In genomic region chr20:1119524-1119923, GRCh38 we compare ENCODE assay signal across 9 cellular contexts. TPM values are rescaled to one million over a fixed set of nuclear protein-coding genes. Genes with fewer than 3 reads are reported as not detected.
A peak's percentile ranks its signal among the peaks of the same experiment; 100 is the strongest.
DNase-seq lines count a peak whose midpoint lies in the region; ATAC-seq and TF ChIP-seq lines count a peak whose summit lies in the region.
"Had no signal": no experiment of that assay in that cellular context is flagged by ENCODE, and none has a peak within 500 bp of the region (broad histone marks: within the 10 kb centered on the region; RNA-seq: fewer than 3 reads in every experiment).

No MANE protein-coding gene starts in this region.

- no peaks in the 10 kb centered on the region for H3K27me3 Mint-ChIP-seq in effector memory CD8-positive, alpha-beta T cell

- H3K36me3 ChIP-seq in BE2C (no peaks in the 10 kb centered on the region), MM.1S (replicated peaks; ENCODE audit: insufficient read depth, low read length) (no peaks in the 10 kb centered on the region), neural cell (ENCODE audit: insufficient read depth, low read length) (no peaks in the 10 kb centered on the region)

- H3F3A ChIP-seq in MM.1S (ENCODE audit: insufficient read depth, low read length): no peaks in the 10 kb centered on the region
- H3F3A ChIP-seq in neural cell (ENCODE audit: insufficient read depth, low read length, poor library complexity, severe bottlenecking): no peaks in the 10 kb centered on the region

- H3K4me3 Mint-ChIP-seq in effector memory CD8-positive, alpha-beta T cell: peak overlapping the region; percentile 85 to 98

- ATAC-seq in effector memory CD8-positive, alpha-beta T cell (replicated peaks): no peak
- ATAC-seq in GM19452 (IDR thresholded peaks at IDR 0.05; ENCODE audit: unreplicated experiment): no peak

- peaks cover 47 to 66% of the 10 kb centered on the region in 2 donors for H3K4me1 Mint-ChIP-seq in effector memory CD8-positive, alpha-beta T cell (ENCODE audit: low read depth in 2 of 2)

- H3K36me3 Mint-ChIP-seq in effector memory CD8-positive, alpha-beta T cell (ENCODE audit: insufficient read depth): peaks cover 30% of the 10 kb centered on the region

- H3K4me3 ChIP-seq in BE2C (ENCODE audit: low read depth, low read length): peak overlapping the region; percentile 87
- peak overlapping the region; percentile 85 for H3K4me3 ChIP-seq in MM.1S (ENCODE audit: low read length)
- peak overlapping the region; percentile 100 for H3K4me3 ChIP-seq in neural cell (ENCODE audit: low read length)

- H2AFZ ChIP-seq in MM.1S (ENCODE audit: low read length) (no peak overlapping the region), neural cell (ENCODE audit: low read depth, low read length) (no peak overlapping the region)

- DNase-seq in BE2C (no peak), MM.1S (no peak), OCI-M2 (lab: John Stamatoyannopoulos, UW; ENCODE audit: unreplicated experiment) (no peak), GM10248 (ENCODE audit: extremely low spot score) (no peak), NCI-H1694 treated with DMSO at 0.1 percent for 48 hours (lab: John Stamatoyannopoulos, UW) (no peak)
- no peak for DNase-seq in effector memory CD8-positive, alpha-beta T cell
- DNase-seq: NCI-H1048 had no signal

- H3K27ac ChIP-seq in MM.1S (ENCODE audit: low read length) (no peak overlapping the region), neural cell (ENCODE audit: low read length) (no peak overlapping the region)

- H4K20me1 ChIP-seq in MM.1S (ENCODE audit: insufficient read depth, low read length): no peaks in the 10 kb centered on the region
- no peaks in the 10 kb centered on the region for H4K20me1 ChIP-seq in neural cell (ENCODE audit: insufficient read depth)

- H3K79me2 ChIP-seq in MM.1S (ENCODE audit: low read length) (peaks cover 61% of the 10 kb centered on the region), neural cell (replicated peaks; ENCODE audit: insufficient read depth, low read length) (peaks cover 55% of the 10 kb centered on the region)

- H3K4me1 ChIP-seq in BE2C (no peaks in the 10 kb centered on the region), MM.1S (ENCODE audit: low read length) (peaks cover 31% of the 10 kb centered on the region)

- POLR2A ChIA-PET in GM10248 (lab: Yijun Ruan, JAX): interaction anchor here (0.6 kb wide), 1 partner anchor 301 kb away, joined by 3 read pairs; no protein-coding TSS in a partner anchor

- H3K27ac Mint-ChIP-seq in effector memory CD8-positive, alpha-beta T cell: peak overlapping the region; percentile 84 to 96

- TF ChIP-seq EP300 in neural cell (conservative IDR thresholded peaks at IDR 0.05; ENCODE audit: poor library complexity, severe bottlenecking): no peak

- peak overlapping the region; percentile 86 for H3K4me2 ChIP-seq in MM.1S (ENCODE audit: low read depth, low read length)
- peak overlapping the region; percentile 98 for H3K4me2 ChIP-seq in neural cell (ENCODE audit: low read length)

- H3K9ac ChIP-seq in MM.1S (ENCODE audit: low read length): peak overlapping the region; percentile 82
- H3K9ac ChIP-seq in neural cell (ENCODE audit: low read length): peak overlapping the region; percentile 91

- H3K27me3 ChIP-seq in BE2C (no peaks in the 10 kb centered on the region), MM.1S (replicated peaks; ENCODE audit: insufficient read depth, low read length) (no peaks in the 10 kb centered on the region), neural cell (ENCODE audit: insufficient read depth, low read depth, low read length) (no peaks in the 10 kb centered on the region)

- H3K9me3 Mint-ChIP-seq in effector memory CD8-positive, alpha-beta T cell: no peaks in the 10 kb centered on the region

- no peaks in the 10 kb centered on the region for H3K9me3 ChIP-seq in BE2C
- H3K9me3 ChIP-seq in MM.1S (replicated peaks; ENCODE audit: insufficient read depth, low read length): no peaks in the 10 kb centered on the region
- H3K9me3 ChIP-seq in neural cell (ENCODE audit: low read length): no peaks in the 10 kb centered on the region

- CTCF ChIA-PET in GM10248 (lab: Yijun Ruan, JAX): interaction anchor here (1.0 to 7.2 kb wide), 3 partner anchors 12 to 94 kb away, joined by 3 to 45 read pairs (median 4); no protein-coding TSS in a partner anchor

- TF ChIP-seq CTCF in BE2C (IDR thresholded peaks at IDR 0.05; ENCODE audit: low read depth, low read length) (no peak), MM.1S (IDR thresholded peaks at IDR 0.05; ENCODE audit: low read length) (no peak), neural cell (IDR thresholded peaks at IDR 0.05; ENCODE audit: poor library complexity, severe bottlenecking) (no peak), GM10248 (IDR thresholded peaks at IDR 0.05; ENCODE audit: control extremely low read depth, extremely low read depth, low read depth, missing control alignments) (no peak)

- H3K9me2 ChIP-seq in MM.1S (replicated peaks; ENCODE audit: insufficient read depth, low read length): no peaks in the 10 kb centered on the region
- no peaks in the 10 kb centered on the region for H3K9me2 ChIP-seq in neural cell (ENCODE audit: insufficient read depth, low read length)

- no peak for TF ChIP-seq RAD21 in neural cell (conservative IDR thresholded peaks at IDR 0.05)

TF ChIP-seq in neural cell, 6 proteins besides CTCF, POLR2A, EP300 and RAD21:
- no peak for TF ChIP-seq TAF1 (IDR thresholded peaks at IDR 0.05; ENCODE audit: low read depth)

RNA-seq across cellular contexts. Expression of gene PSMF1, which starts 1.1 kb away (rescaled TPM):
- polyA plus RNA-seq in BE2C (2012; ENCODE audit: insufficient read depth, insufficient read length, low read depth): 124 TPM
- polyA plus RNA-seq in neural cell: 82.7 and 236 TPM in 2 replicates
- 86.7 and 133 TPM in 2 replicates for polyA minus RNA-seq in neural cell
